In genomic region chr9:128049788-128050187, GRCh38 we compare ENCODE assay signal across 17 cellular contexts. TPM values are rescaled to one million over a fixed set of nuclear protein-coding genes. Genes with fewer than 3 reads are reported as not detected.
DNase-seq lines count a peak whose midpoint lies in the region; ATAC-seq, FAIRE-seq and TF ChIP-seq lines count a peak whose summit lies in the region.
"Had no signal": no experiment of that assay in that cellular context is flagged by ENCODE, and none has a peak within 500 bp of the region (broad histone marks: within the 10 kb centered on the region; RNA-seq: fewer than 3 reads in every experiment).

No MANE protein-coding gene starts in this region.

- RAD21 ChIA-PET in HCT116 (lab: Charles Lee; ENCODE audit: low non-redundant PET in 1 of 2, low total read pairs in 2 of 2, uncharacterized antibody in 2 of 2, unreplicated experiment in 2 of 2): no interaction called here

- H3K36me3 ChIP-seq in HCT116 (ENCODE audit: control insufficient read depth in 1 of 2, insufficient read depth in 2 of 2, low read length in 2 of 2): no peaks in the 10 kb centered on the region
- no peaks in the 10 kb centered on the region for H3K36me3 ChIP-seq in K562 (ENCODE audit: control insufficient read depth, insufficient read depth, low read length)
- H3K36me3 ChIP-seq in vagina: no peaks in the 10 kb centered on the region
- H3K36me3 ChIP-seq: BLaER1 had no signal

- H3K4me1 ChIP-seq in HCT116 (ENCODE audit: control insufficient read depth in 1 of 2, insufficient read depth in 2 of 2, low read length in 2 of 2) (peaks cover 27 to 48% of the 10 kb centered on the region in 2 experiments), K562 (replicated peaks in 1 of 2; ENCODE audit: control insufficient read depth in 2 of 2, insufficient read depth in 2 of 2, low read length in 2 of 2) (peaks cover 6 to 10% of the 10 kb centered on the region in 2 experiments), vagina (peaks cover 48% of the 10 kb centered on the region)

- no peaks in the 10 kb centered on the region for H3K27me3 Mint-ChIP-seq in nephron progenitor cell (ENCODE audit: low read depth, poor library complexity)

- peak overlapping the region; percentile 71; the same call in 1 of the 2 replicates for H3K4me2 ChIP-seq in HCT116 (ENCODE audit: low read length)
- H3K4me2 ChIP-seq in K562 (ENCODE audit: insufficient read depth, low read length): no peak overlapping the region
- H3K4me2 ChIP-seq: BLaER1 had no signal

- H2AFZ ChIP-seq in HCT116 (ENCODE audit: low read depth, low read length, poor library complexity, severe bottlenecking) (no peak overlapping the region), K562 (ENCODE audit: low read depth, low read length) (peak overlapping the region; percentile 59; the same call in 1 of the 2 replicates)

- no peaks in the 10 kb centered on the region for H3K27me3 ChIP-seq in HCT116 (ENCODE audit: insufficient read depth, low read length)
- no peaks in the 10 kb centered on the region for H3K27me3 ChIP-seq in K562 (ENCODE audit: control insufficient read depth in 2 of 2, insufficient read depth in 2 of 2, low read length in 2 of 2)
- H3K27me3 ChIP-seq in vagina: no peaks in the 10 kb centered on the region
- H3K27me3 ChIP-seq: BLaER1 had no signal

- peak overlapping the region; percentile 27 for H3K27ac Mint-ChIP-seq in nephron progenitor cell

- ATAC-seq in HCT116 (no peak), K562 (no peak), GM18907 (IDR thresholded peaks at IDR 0.05; ENCODE audit: unreplicated experiment) (no peak), HG03196 (IDR thresholded peaks at IDR 0.05; ENCODE audit: unreplicated experiment) (no peak)

- H3K36me3 Mint-ChIP-seq in nephron progenitor cell (ENCODE audit: low read depth): no peaks in the 10 kb centered on the region

- FAIRE-seq in K562 (lab: Jason Lieb, UNC): no peak
- FAIRE-seq: GM18507, RCC 7860 had no signal

- H3K9me2 ChIP-seq in HCT116 (ENCODE audit: insufficient read depth): no peaks in the 10 kb centered on the region

- TF ChIP-seq CTCF in HCT116 (IDR thresholded peaks at IDR 0.05 in 2 of 3, conservative IDR thresholded peaks at IDR 0.05 in 1 of 3; ENCODE audit: borderline replicate concordance in 1 of 3, insufficient read depth in 1 of 3, low read depth in 2 of 3, low read length in 2 of 3): no peak
- no peak for TF ChIP-seq CTCF in K562 (IDR thresholded peaks at IDR 0.05 in 2 of 3, conservative IDR thresholded peaks at IDR 0.05 in 1 of 3; ENCODE audit: insufficient read depth in 2 of 3, low read depth in 1 of 3, low read length in 3 of 3)
- TF ChIP-seq CTCF in nephron progenitor cell (IDR thresholded peaks at IDR 0.05): no peak
- TF ChIP-seq CTCF in vagina (IDR thresholded peaks at IDR 0.05): no peak
- no peak for TF ChIP-seq CTCF in GM13976 (IDR thresholded peaks at IDR 0.05; ENCODE audit: borderline replicate concordance, control extremely low read depth, extremely low read depth, insufficient read depth, missing control alignments)

- H4K20me1 ChIP-seq in HCT116 (ENCODE audit: insufficient read depth): no peaks in the 10 kb centered on the region
- no peaks in the 10 kb centered on the region for H4K20me1 ChIP-seq in K562 (replicated peaks; ENCODE audit: control insufficient read depth, insufficient read depth, low read length)
- H4K20me1 ChIP-seq: BLaER1 had no signal

- no peak overlapping the region for H3K27ac ChIP-seq in HCT116 (ENCODE audit: low read depth, low read length)
- no peak overlapping the region for H3K27ac ChIP-seq in K562 (ENCODE audit: extremely low read depth, low read depth, low read length)
- H3K27ac ChIP-seq in vagina: peak overlapping the region; percentile 76
- H3K27ac ChIP-seq: BLaER1 had no signal

- WGBS in K562 (ENCODE audit: insufficient coverage, low coverage, missing lambda C conversion rate): 7% methylated on average over 2 of the region's 2 CpGs

- no peak for TF ChIP-seq EP300 in K562 (IDR thresholded peaks at IDR 0.05; ENCODE audit: low read length)

- POLR2A ChIA-PET in HCT116 (lab: Charles Lee) (interaction anchor here (0.9 kb wide), 1 partner anchor 18 kb away, joined by 5 read pairs; the partner anchor contains the start of gene NAIF1), K562 (lab: Yijun Ruan, JAX) (interaction anchor here (0.6 to 1.5 kb wide), 3 partner anchors 10 to 67 kb away, joined by 3 to 8 read pairs (median 3); no protein-coding TSS in a partner anchor)

- no peak overlapping the region for H3K4me3 ChIP-seq in HCT116 (replicated peaks in 1 of 2; ENCODE audit: low read depth in 1 of 2, low read length in 2 of 2)
- no peak overlapping the region for H3K4me3 ChIP-seq in K562
- no peak overlapping the region for H3K4me3 ChIP-seq in vagina
- H3K4me3 ChIP-seq: BLaER1 had no signal

- in situ Hi-C loops in K562 (cut with MboI) (no loop called here), GM13976 (cut with MboI; ENCODE audit: low sequenced_read_pairs, unreplicated experiment) (loop anchor here (25.0 kb wide), 1 partner anchor 112 kb away; the partner anchor contains the start of genes DPM2 and PIP5KL1)

- no peaks in the 10 kb centered on the region for H3K9me1 ChIP-seq in K562 (ENCODE audit: control insufficient read depth, insufficient read depth, low read length)

- CTCF ChIA-PET in HCT116 (lab: Charles Lee) (no interaction called here), K562 (lab: Yijun Ruan, JAX; ENCODE audit: low intra/inter-chr PET ratio) (no interaction called here)

- TF ChIP-seq POLR2A in HCT116 (IDR thresholded peaks at IDR 0.05; ENCODE audit: borderline replicate concordance, extremely low read depth, insufficient read depth, insufficient read length): no peak
- no peak for TF ChIP-seq POLR2A in K562 (conservative IDR thresholded peaks at IDR 0.05)
- TF ChIP-seq POLR2A in vagina (IDR thresholded peaks at IDR 0.05): no peak

- no peak for DNase-seq in HCT116 (ENCODE audit: low read depth, low spot score)
- no peak for DNase-seq in K562 (ENCODE audit: extremely low read depth in 1 of 4, low spot score in 3 of 4)
- DNase-seq in nephron progenitor cell: no peak
- DNase-seq in vagina (ENCODE audit: extremely low spot score in 2 of 2): no peak
- no peak for DNase-seq in GM13976 (ENCODE audit: low spot score)
- DNase-seq: DMS153, HCEC 1CT, Kasumi-1, NCI-H1436, NCI-H2029 treated with DMSO at 0.1 percent for 48 hours, NCI-H510A, SIG-M5 had no signal

- no peaks in the 10 kb centered on the region for H3K9me3 Mint-ChIP-seq in nephron progenitor cell

- H3K9me3 ChIP-seq in HCT116 (ENCODE audit: control insufficient read depth in 1 of 2, insufficient read depth in 1 of 2, low read depth in 1 of 2, low read length in 2 of 2) (no peaks in the 10 kb centered on the region), K562 (replicated peaks; ENCODE audit: control insufficient read depth, insufficient read depth, low read depth, low read length) (no peaks in the 10 kb centered on the region), vagina (no peaks in the 10 kb centered on the region)
- H3K9me3 ChIP-seq: BLaER1 had no signal

- no peak overlapping the region for H3K9ac ChIP-seq in HCT116 (ENCODE audit: low read length)
- H3K9ac ChIP-seq in K562 (ENCODE audit: insufficient read depth in 1 of 2, low read depth in 2 of 2, low read length in 2 of 2): peak overlapping the region in 1 of 2 experiments; percentile 17; a peak in 1 of 4 replicates
- H3K9ac ChIP-seq: BLaER1 had no signal

- H3K79me2 ChIP-seq in HCT116 (ENCODE audit: insufficient read depth, low read length): no peaks in the 10 kb centered on the region
- H3K79me2 ChIP-seq in K562 (ENCODE audit: control insufficient read depth, insufficient read depth, low read length): no peaks in the 10 kb centered on the region

- no peak overlapping the region for H3K4me3 Mint-ChIP-seq in nephron progenitor cell

- intact Hi-C loops in HCT116 (cut with micrococcal nuclease): no loop called here
- intact Hi-C loops in K562 (cut with micrococcal nuclease): loop anchor here (2.0 kb wide), 1 partner anchor 33 kb away; no protein-coding TSS in a partner anchor
- intact Hi-C loops in vagina (cut with DNase I): no loop called here

- peaks cover 41% of the 10 kb centered on the region for H3K4me1 Mint-ChIP-seq in nephron progenitor cell

- TF ChIP-seq RAD21 in HCT116 (IDR thresholded peaks at IDR 0.05; ENCODE audit: low read depth) (no peak), K562 (CRISPR knock-in tag; conservative IDR thresholded peaks at IDR 0.05 in 1 of 2, IDR thresholded peaks at IDR 0.05 in 1 of 2) (no peak)

- no TSS peak for BruUV-seq in HCT116 (replicated peaks; lab: Mats Ljungman, UMichigan)
- no TSS peak for BruUV-seq in K562 (replicated peaks; lab: Mats Ljungman, UMichigan)

RNA-seq across cellular contexts. Expression of gene NAIF1, which starts 17.3 kb away (rescaled TPM):
- total RNA-seq in HCT116 (2021; ENCODE audit: unreplicated experiment) (11.0 TPM), K562 (2014; rRNA removed) (21.3 and 27.6 TPM in 2 replicates), K562 (2014; rRNA removed; fragmentation: Illumina TruSeq; extraction: Trizol) (15.8 and 16.2 TPM in 2 replicates), K562 (2015; rRNA removed; fragmentation: Illumina TruSeq; extraction: Trizol) (15.9 and 17.4 TPM in 2 replicates), K562 (2021) (23.1 and 26.6 TPM in 2 replicates), vagina (13.3 TPM)
- 13.3 and 16.7 TPM in 2 replicates for polyA plus RNA-seq in HCT116 (2012)
- total RNA-seq in K562 (2011; cell fraction: chromatin; rRNA removed; ENCODE audit: low replicate concordance): 14.2 and 31.0 TPM in 2 replicates
- total RNA-seq in K562 (2011; cell fraction: nucleolus; rRNA removed): 27.1 and 29.7 TPM in 2 replicates
- total RNA-seq in K562 (2011; cell fraction: nucleoplasm; rRNA removed): 19.1 and 19.8 TPM in 2 replicates
- polyA plus RNA-seq in K562 (2011; rRNA removed) (17.2 and 21.5 TPM in 2 replicates), K562 (2014; fragmentation: Illumina TruSeq; extraction: Trizol) (16.3 and 16.9 TPM in 2 replicates), K562 (2014; fragmentation: Nextera tagmentation; extraction: Ambion mirVana) (1 to 10 TPM; 4.8 to 5.3 TPM), K562 (2014; rRNA removed) (17.7 and 17.8 TPM in 2 replicates)
- 24.4 and 26.5 TPM in 2 replicates for polyA plus RNA-seq in K562 (2011; cell fraction: cytosol; rRNA removed)
- polyA plus RNA-seq in K562 (2011; cell fraction: nucleus; rRNA removed): 17.1 and 20.0 TPM in 2 replicates
- 16.5 and 19.9 TPM in 2 replicates for polyA plus RNA-seq in K562 (2012)
- polyA minus RNA-seq in K562 (2011; rRNA and poly(A)+ RNA removed): 14.9 and 19.6 TPM in 2 replicates
- 14.2 and 26.5 TPM in 2 replicates for polyA minus RNA-seq in K562 (2011; cell fraction: cytosol; rRNA and poly(A)+ RNA removed)
- 6.3 and 7.7 TPM in 2 replicates for polyA minus RNA-seq in K562 (2011; cell fraction: nucleus; rRNA and poly(A)+ RNA removed)

RNA-seq across cellular contexts. Expression of gene SLC25A25, which starts 18.2 kb away (rescaled TPM):
- total RNA-seq in HCT116 (2021; ENCODE audit: unreplicated experiment) (15.3 TPM), K562 (2014; rRNA removed) (35.9 and 39.5 TPM in 2 replicates), K562 (2014; rRNA removed; fragmentation: Illumina TruSeq; extraction: Trizol) (19.0 and 19.3 TPM in 2 replicates), K562 (2015; rRNA removed; fragmentation: Illumina TruSeq; extraction: Trizol) (23.2 and 25.1 TPM in 2 replicates), K562 (2021) (30.1 and 30.7 TPM in 2 replicates), vagina (44.4 TPM)
- polyA plus RNA-seq in HCT116 (2012): 18.8 and 20.5 TPM in 2 replicates
- total RNA-seq in K562 (2011; cell fraction: chromatin; rRNA removed; ENCODE audit: low replicate concordance): 56.5 and 74.4 TPM in 2 replicates
- 41.5 and 42.5 TPM in 2 replicates for total RNA-seq in K562 (2011; cell fraction: nucleolus; rRNA removed)
- 26.8 and 33.4 TPM in 2 replicates for total RNA-seq in K562 (2011; cell fraction: nucleoplasm; rRNA removed)
- polyA plus RNA-seq in K562 (2011; rRNA removed) (21.7 and 26.7 TPM in 2 replicates), K562 (2014; fragmentation: Illumina TruSeq; extraction: Trizol) (18.7 and 25.2 TPM in 2 replicates), K562 (2014; fragmentation: Nextera tagmentation; extraction: Ambion mirVana) (under 1 TPM; 0.07 to 0.10 TPM), K562 (2014; rRNA removed) (27.2 and 31.0 TPM in 2 replicates)
- 20.4 and 25.8 TPM in 2 replicates for polyA plus RNA-seq in K562 (2011; cell fraction: cytosol; rRNA removed)
- polyA plus RNA-seq in K562 (2011; cell fraction: nucleus; rRNA removed): 29.9 and 44.4 TPM in 2 replicates
- polyA plus RNA-seq in K562 (2012): 20.5 and 23.5 TPM in 2 replicates
- polyA minus RNA-seq in K562 (2011; rRNA and poly(A)+ RNA removed): 21.0 and 28.2 TPM in 2 replicates
- polyA minus RNA-seq in K562 (2011; cell fraction: cytosol; rRNA and poly(A)+ RNA removed): 14.7 and 16.8 TPM in 2 replicates
- polyA minus RNA-seq in K562 (2011; cell fraction: nucleus; rRNA and poly(A)+ RNA removed): 14.8 and 20.9 TPM in 2 replicates
